ENCODE assay signal across 27 cellular contexts in genomic region chr15:92652576-92652966, GRCh38. TPM values are rescaled to one million over a fixed set of nuclear protein-coding genes. Genes with fewer than 3 reads are reported as not detected.
A peak's percentile ranks its signal among the peaks of the same experiment; 100 is the strongest.
DNase-seq lines count a peak whose midpoint lies in the region; ATAC-seq and TF ChIP-seq lines count a peak whose summit lies in the region.
"Had no signal": no experiment of that assay in that cellular context is flagged by ENCODE, and none has a peak within 500 bp of the region (broad histone marks: within the 10 kb centered on the region; RNA-seq: fewer than 3 reads in every experiment).

No MANE protein-coding gene starts in this region.

- H3K4me3 Mint-ChIP-seq in endothelial cell (ENCODE audit: unreplicated experiment) (peak overlapping the region; percentile 92), WTC11 (no peak overlapping the region)
- H3K4me3 Mint-ChIP-seq: activated CD8-positive, alpha-beta T cell treated with anti-CD3 and anti-CD28 coated beads for 36 hours; activated naive CD8-positive, alpha-beta T cell treated with anti-CD3 and anti-CD28 coated beads, Interleukin-2, amount 10 ng/mL, durations not matched to agents 7 days and 5 days; B cell; GM23338 had no signal

- TF ChIP-seq CTCF in C4-2B (conservative IDR thresholded peaks at IDR 0.05) = no peak
- no peak for TF ChIP-seq CTCF in PC-3 (conservative IDR thresholded peaks at IDR 0.05; ENCODE audit: low read depth, low read length)
- TF ChIP-seq CTCF in endothelial cell (IDR thresholded peaks at IDR 0.05; ENCODE audit: unreplicated experiment) = no peak
- TF ChIP-seq CTCF in WTC11 (IDR thresholded peaks at IDR 0.05) = no peak

- H3K36me3 ChIP-seq in PC-3 (ENCODE audit: low read depth, low read length) (no peaks in the 10 kb centered on the region; the same call in 1 of the 2 replicates), neuronal stem cell (replicated peaks in 1 of 2; ENCODE audit: control insufficient read depth in 2 of 2, insufficient read depth in 2 of 2, low read length in 2 of 2) (no peaks in the 10 kb centered on the region)
- H3K36me3 ChIP-seq: thoracic aorta had no signal

- no peak overlapping the region for H2AK5ac ChIP-seq in neuronal stem cell (ENCODE audit: low read depth, low read length)

- no peak for ATAC-seq in PC-3
- no peak for ATAC-seq in WTC11
- no peak for ATAC-seq in GM21717 (IDR thresholded peaks at IDR 0.05; ENCODE audit: unreplicated experiment)
- no peak for ATAC-seq in GM21786 (IDR thresholded peaks at IDR 0.05; ENCODE audit: unreplicated experiment)
- ATAC-seq: A549; activated CD8-positive, alpha-beta T cell treated with anti-CD3 and anti-CD28 coated beads for 36 hours; GM23338; HepG2; psoas muscle had no signal

- H3K27ac ChIP-seq in C4-2B = peak overlapping the region; percentile 95
- H3K27ac ChIP-seq in PC-3 (ENCODE audit: low read length) = peak overlapping the region; percentile 14
- no peak overlapping the region for H3K27ac ChIP-seq in neuronal stem cell (replicated peaks; ENCODE audit: low read length)
- H3K27ac ChIP-seq: A549, psoas muscle, thoracic aorta had no signal

- POLR2A ChIA-PET in PC-3 (lab: Charles Lee; ENCODE audit: unreplicated experiment) (interaction anchor here (0.5 kb wide), 1 partner anchor 62 kb away, joined by 3 read pairs; no protein-coding TSS in a partner anchor), WTC11 (lab: Charles Lee) (no interaction called here)

- H3K4me3 ChIP-seq in PC-3 (ENCODE audit: low read length) (peak overlapping the region; percentile 39; the same call in 1 of the 2 replicates), neuronal stem cell (ENCODE audit: low read length in 2 of 2) (no peak overlapping the region)
- H3K4me3 ChIP-seq: A549, GM23338, lung, psoas muscle, thoracic aorta had no signal

- no peaks in the 10 kb centered on the region for H3K79me1 ChIP-seq in neuronal stem cell (ENCODE audit: low read depth, low read length)

- H3F3A ChIP-seq in PC-3 (ENCODE audit: low read length, unreplicated experiment) = no peaks in the 10 kb centered on the region

- H3K4me1 Mint-ChIP-seq in endothelial cell (ENCODE audit: unreplicated experiment) (peaks cover 63% of the 10 kb centered on the region), WTC11 (peaks cover 66% of the 10 kb centered on the region)

- intact Hi-C loops in PC-3 (cut with micrococcal nuclease) = no loop called here

- H3K4me2 ChIP-seq in PC-3 (ENCODE audit: low read length) (peak overlapping the region; percentile 81), neuronal stem cell (ENCODE audit: insufficient read depth, low read length, poor library complexity, severe bottlenecking) (no peak overlapping the region)
- H3K4me2 ChIP-seq: A549, GM23338 had no signal

- H3K9me3 Mint-ChIP-seq in endothelial cell (ENCODE audit: unreplicated experiment) = no peaks in the 10 kb centered on the region
- peaks cover 13% of the 10 kb centered on the region for H3K9me3 Mint-ChIP-seq in WTC11
- H3K9me3 Mint-ChIP-seq: activated CD8-positive, alpha-beta T cell treated with anti-CD3 and anti-CD28 coated beads for 36 hours had no signal

- H3K9me2 ChIP-seq in PC-3 (replicated peaks; ENCODE audit: low read length) = no peaks in the 10 kb centered on the region

- no peaks in the 10 kb centered on the region; the same call in 1 of the 2 replicates for H3K9me3 ChIP-seq in PC-3 (ENCODE audit: low read length)
- peaks cover 5 to 17% of the 10 kb centered on the region in 2 donors for H3K9me3 ChIP-seq in neuronal stem cell (replicated peaks in 1 of 2; ENCODE audit: control insufficient read depth in 2 of 2, insufficient read depth in 1 of 2, low read depth in 1 of 2, low read length in 2 of 2)
- H3K9me3 ChIP-seq: A549, psoas muscle, thoracic aorta had no signal

- H3K23ac ChIP-seq in neuronal stem cell (ENCODE audit: low read depth, low read length, poor library complexity) = no peak overlapping the region

- H4K8ac ChIP-seq in neuronal stem cell (ENCODE audit: low read depth, low read length) = no peak overlapping the region

- H2BK15ac ChIP-seq in neuronal stem cell (ENCODE audit: low read length) = peak overlapping the region; percentile 2

- CTCF ChIA-PET in PC-3 (lab: Charles Lee) (no interaction called here), WTC11 (lab: Charles Lee) (interaction anchor here (0.6 to 2.0 kb wide), 2 partner anchors 12 to 42 kb away, joined by 3 to 5 read pairs; no protein-coding TSS in a partner anchor)

- peak; percentile 38 for DNase-seq in PC-3
- no peak for DNase-seq in endothelial cell (ENCODE audit: low spot score)
- DNase-seq in neuronal stem cell (ENCODE audit: low spot score) = no peak
- DNase-seq in WTC11 (ENCODE audit: low spot score) = no peak
- DNase-seq in GM03348 (ENCODE audit: low spot score) = no peak
- DNase-seq: activated CD4-positive, alpha-beta T cell treated with anti-CD3 and anti-CD28 coated beads for 1 hour; activated CD8-positive, alpha-beta T cell treated with anti-CD3 and anti-CD28 coated beads for 36 hours; activated effector memory CD4-positive, alpha-beta T cell treated with anti-CD3 and anti-CD28 coated beads, Interleukin-2, amount 50 U/mL, for 16 hours; activated naive CD8-positive, alpha-beta T cell treated with anti-CD3 and anti-CD28 coated beads, Interleukin-2, amount 10 ng/mL, durations not matched to agents 7 days and 5 days; Karpas-422; kidney glomerular epithelial cell; MV-4-11; NCI-H1436 treated with DMSO at 0.1 percent for 48 hours; NCI-H2107; NCI-H748 treated with DMSO at 0.1 percent for 48 hours; psoas muscle; stimulated activated naive CD4-positive, alpha-beta T cell treated with Interleukin-2 at 50 U/mL for 16 hours; T-helper 1 cell had no signal

- H4K20me1 ChIP-seq in PC-3 (ENCODE audit: low read length) = no peaks in the 10 kb centered on the region

- H3K36me3 Mint-ChIP-seq in endothelial cell (ENCODE audit: low read depth, unreplicated experiment) (peaks cover 23% of the 10 kb centered on the region), WTC11 (peaks cover 22% of the 10 kb centered on the region)

- no peak overlapping the region for H2BK5ac ChIP-seq in neuronal stem cell (ENCODE audit: low read length)

- H3K9ac ChIP-seq in PC-3 (ENCODE audit: low read length) (no peak overlapping the region), neuronal stem cell (ENCODE audit: low read depth, low read length, poor library complexity) (no peak overlapping the region)

- H3K18ac ChIP-seq in neuronal stem cell (ENCODE audit: low read length) = no peak overlapping the region

- no peak overlapping the region for H3K4ac ChIP-seq in neuronal stem cell (ENCODE audit: low read length)

- no peak overlapping the region for H3K14ac ChIP-seq in neuronal stem cell (ENCODE audit: low read length)

- H2BK120ac ChIP-seq in neuronal stem cell (ENCODE audit: low read depth, low read length) = no peak overlapping the region

- no CpG with 5 or more reads among the region's 9 CpGs for WGBS in neuronal stem cell (ENCODE audit: extremely low coverage in 2 of 2, insufficient read length in 2 of 2, insufficient replicate concordance in 1 of 2), 2 donors

- H3K27me3 ChIP-seq in PC-3 (ENCODE audit: low read length) = no peaks in the 10 kb centered on the region
- peaks cover 0 to 27% (median 0%) of the 10 kb centered on the region in 3 experiments for H3K27me3 ChIP-seq in neuronal stem cell (ENCODE audit: control insufficient read depth in 3 of 3, insufficient read depth in 3 of 3, low read depth in 1 of 3, low read length in 3 of 3)

- H3K4me1 ChIP-seq in PC-3 (ENCODE audit: insufficient read depth, low read length) (peaks cover 38% of the 10 kb centered on the region), neuronal stem cell (ENCODE audit: control insufficient read depth in 2 of 2, insufficient read depth in 1 of 2, low read depth in 1 of 2, low read length in 2 of 2) (peaks cover 9 to 15% of the 10 kb centered on the region in 2 donors)
- H3K4me1 ChIP-seq: A549, psoas muscle had no signal

- H3K79me2 ChIP-seq in PC-3 (ENCODE audit: low read length) = peaks cover 75% of the 10 kb centered on the region

- H2AFZ ChIP-seq in PC-3 (ENCODE audit: low read length) (no peak overlapping the region), neuronal stem cell (ENCODE audit: low read length) (no peak overlapping the region)
- H2AFZ ChIP-seq: GM23338 had no signal

- H3K27me3 Mint-ChIP-seq in endothelial cell (ENCODE audit: unreplicated experiment) (peaks cover 3% of the 10 kb centered on the region), WTC11 (ENCODE audit: low read depth) (peaks cover 20% of the 10 kb centered on the region)

- H2BK12ac ChIP-seq in neuronal stem cell (ENCODE audit: low read length) = no peak overlapping the region

- H3K27ac Mint-ChIP-seq in endothelial cell (ENCODE audit: unreplicated experiment) (peak overlapping the region; percentile 93), WTC11 (no peak overlapping the region; the same call in 1 of the 2 replicates)
- H3K27ac Mint-ChIP-seq: activated CD8-positive, alpha-beta T cell treated with anti-CD3 and anti-CD28 coated beads for 36 hours; activated naive CD8-positive, alpha-beta T cell treated with anti-CD3 and anti-CD28 coated beads, Interleukin-2, amount 10 ng/mL, durations not matched to agents 7 days and 5 days; B cell; GM23338 had no signal

- no peak overlapping the region for H4K91ac ChIP-seq in neuronal stem cell (ENCODE audit: low read depth, low read length, poor library complexity)

- no TSS peak for BruUV-seq in PC-3 (replicated peaks; lab: Mats Ljungman, UMichigan)

TF ChIP-seq in WTC11, 78 proteins besides CTCF, POLR2A, EP300 and RAD21 (continues in another document):
- TF ChIP-seq ZNF138 (CRISPR knock-in tag; conservative IDR thresholded peaks at IDR 0.05) (no peak), HMGA2 (CRISPR knock-in tag; IDR thresholded peaks at IDR 0.05) (no peak), JUN (CRISPR knock-in tag; IDR thresholded peaks at IDR 0.05) (no peak), ZBTB43 (CRISPR knock-in tag; IDR thresholded peaks at IDR 0.05) (no peak), NFE2L1 (CRISPR knock-in tag; IDR thresholded peaks at IDR 0.05) (no peak)

RNA-seq across cellular contexts. Expression of gene FAM174B, which starts 3.0 kb away (rescaled TPM):
- 9.6 and 14.2 TPM in 2 replicates for total RNA-seq in PC-3 (2014; rRNA removed)
- total RNA-seq in endothelial cell (ENCODE audit: unreplicated experiment) = 163 TPM
- polyA plus RNA-seq in neuronal stem cell (2013, experiment 1 of 2) = 5.8 TPM
- polyA plus RNA-seq in neuronal stem cell (2013, experiment 2 of 2) = 5.7 TPM
- total RNA-seq in WTC11 (2021) = 19.0 to 22.1 TPM (median 21.8 TPM) in 3 replicates
